17 cellular contexts compared by ENCODE assay signal in the genomic region with DNA sequence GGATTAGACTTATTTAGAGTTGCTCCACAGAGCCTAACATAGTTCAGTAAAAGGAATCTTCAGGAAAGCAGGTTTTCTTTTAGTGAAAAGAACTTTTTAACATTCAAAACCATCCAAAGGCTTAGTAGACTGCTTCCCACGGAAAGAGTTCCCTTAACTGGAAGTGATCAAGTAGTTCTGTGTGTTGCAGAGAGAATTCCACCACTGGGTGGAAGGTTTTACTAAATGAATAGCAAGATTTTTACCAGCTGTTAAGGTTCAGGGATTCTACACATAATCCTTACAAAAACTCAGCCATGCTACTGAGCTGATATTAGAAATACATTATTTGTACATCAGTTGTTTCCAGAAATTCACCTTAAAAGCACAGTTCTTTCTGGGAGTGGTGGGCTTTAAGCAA.
DNase-seq lines count a peak whose midpoint lies in the region; ATAC-seq and TF ChIP-seq lines count a peak whose summit lies in the region.
"Had no signal": no experiment of that assay in that cellular context is flagged by ENCODE, and none has a peak within 500 bp of the region (broad histone marks: within the 10 kb centered on the region; RNA-seq: fewer than 3 reads in every experiment).

No MANE protein-coding gene starts in this region.

- no peak overlapping the region for H3K4me2 ChIP-seq in mesenchymal stem cell (ENCODE audit: low read length, poor library complexity, severe bottlenecking)
- H3K4me2 ChIP-seq: SK-N-SH had no signal

- H2AK5ac ChIP-seq in mesenchymal stem cell (ENCODE audit: low read length, severe bottlenecking), result no peak overlapping the region

- no peak for TF ChIP-seq POLR2A in body of pancreas (IDR thresholded peaks at IDR 0.05)

- H3K9me3 ChIP-seq in body of pancreas (no peaks in the 10 kb centered on the region), mesenchymal stem cell (ENCODE audit: control insufficient read depth, low read length) (no peaks in the 10 kb centered on the region), thoracic aorta (no peaks in the 10 kb centered on the region)
- H3K9me3 ChIP-seq: BE2C had no signal

- intact Hi-C loops in body of pancreas (cut with DNase I) (no loop called here), cardiac septum (cut with DNase I) (no loop called here)

- H3K4me3 ChIP-seq in body of pancreas (no peak overlapping the region), mesenchymal stem cell (ENCODE audit: insufficient read depth in 1 of 2, low read depth in 1 of 2, low read length in 2 of 2) (no peak overlapping the region), thoracic aorta (no peak overlapping the region)

- no peak overlapping the region for H2AFZ ChIP-seq in mesenchymal stem cell (ENCODE audit: low read depth, low read length)

- no peak overlapping the region for H4K91ac ChIP-seq in mesenchymal stem cell (ENCODE audit: low read length)

- H3K4me1 ChIP-seq in body of pancreas (peaks cover 6% of the 10 kb centered on the region), mesenchymal stem cell (ENCODE audit: control insufficient read depth, insufficient read depth, low read depth, low read length) (peaks cover 2% of the 10 kb centered on the region), thoracic aorta (ENCODE audit: control insufficient read depth in 1 of 2, low read depth in 2 of 2) (peaks cover 7 to 33% of the 10 kb centered on the region in 2 donors)
- H3K4me1 ChIP-seq: BE2C had no signal

- no peak overlapping the region for H3K14ac ChIP-seq in mesenchymal stem cell (ENCODE audit: low read length in 2 of 2)

- no peak overlapping the region for H3K23ac ChIP-seq in mesenchymal stem cell (ENCODE audit: low read length in 2 of 2)

- no peak overlapping the region for H3K27ac ChIP-seq in body of pancreas
- no peak overlapping the region for H3K27ac ChIP-seq in mesenchymal stem cell (ENCODE audit: low read length, poor library complexity, severe bottlenecking)
- H3K27ac ChIP-seq in thoracic aorta, result peak overlapping the region in 1 of 2 donors; percentile 10

- H3K36me3 ChIP-seq in body of pancreas (replicated peaks in 1 of 2; ENCODE audit: insufficient read depth in 1 of 2, low read depth in 2 of 2) (no peaks in the 10 kb centered on the region), mesenchymal stem cell (ENCODE audit: control insufficient read depth in 1 of 2, insufficient read depth in 2 of 2, low read depth in 1 of 2, low read length in 2 of 2) (no peaks in the 10 kb centered on the region), thoracic aorta (no peaks in the 10 kb centered on the region)
- H3K36me3 ChIP-seq: BE2C had no signal

- no peak overlapping the region for H3K9ac ChIP-seq in mesenchymal stem cell (ENCODE audit: low read length)
- H3K9ac ChIP-seq: SK-N-SH had no signal

- H3K18ac ChIP-seq in mesenchymal stem cell (ENCODE audit: low read depth in 1 of 2, low read length in 2 of 2), result no peak overlapping the region

- H2BK12ac ChIP-seq in mesenchymal stem cell (ENCODE audit: low read length in 2 of 2), result no peak overlapping the region

- H3K4ac ChIP-seq in mesenchymal stem cell (ENCODE audit: low read depth in 1 of 2, low read length in 2 of 2), result no peak overlapping the region

- ATAC-seq in body of pancreas (peak; percentile 56), thoracic aorta (ENCODE audit: insufficient number of reproducible peaks, low FRiP score, low read depth) (no peak), HG03460 (IDR thresholded peaks at IDR 0.05; ENCODE audit: unreplicated experiment) (no peak)
- ATAC-seq: HCT116, Panc1, Right ventricle myocardium inferior had no signal

- no peaks in the 10 kb centered on the region for H3K27me3 ChIP-seq in body of pancreas
- H3K27me3 ChIP-seq in mesenchymal stem cell (ENCODE audit: control insufficient read depth in 1 of 2, insufficient read depth in 1 of 2, low read length in 2 of 2), result no peaks in the 10 kb centered on the region
- H3K27me3 ChIP-seq in thoracic aorta (replicated peaks; ENCODE audit: insufficient read depth), result no peaks in the 10 kb centered on the region
- H3K27me3 ChIP-seq: BE2C had no signal

- DNase-seq in EH (ENCODE audit: low read depth), result peak; percentile 23
- no peak for DNase-seq in body of pancreas
- peak; percentile 27 for DNase-seq in mesenchymal stem cell
- no peak for DNase-seq in thoracic aorta (ENCODE audit: low spot score)
- DNase-seq in cardiac septum (ENCODE audit: low spot score), result no peak
- DNase-seq in GM19238 (ENCODE audit: insufficient read length, low spot score), result no peak
- DNase-seq: BE2C; CD4-positive, alpha-beta T cell; KG1; NCI-H1048; NCI-H1694; NCI-H524 treated with DMSO at 0.1 percent for 48 hours; SK-N-SH had no signal

- no peak overlapping the region for H2BK120ac ChIP-seq in mesenchymal stem cell (ENCODE audit: low read depth, low read length)

- H4K8ac ChIP-seq in mesenchymal stem cell (ENCODE audit: low read length), result no peak overlapping the region

- H2BK15ac ChIP-seq in mesenchymal stem cell (ENCODE audit: low read depth, poor library complexity, severe bottlenecking), result no peak overlapping the region

- no peak overlapping the region for H2BK5ac ChIP-seq in mesenchymal stem cell (ENCODE audit: low read depth, low read length, poor library complexity, severe bottlenecking)

- 33 to 35% methylated on average over 1 of the region's 1 CpG for WGBS in body of pancreas, 2 donors
- WGBS in mesenchymal stem cell, result no CpG with 5 or more reads among the region's 1 CpG

- H3K79me1 ChIP-seq in mesenchymal stem cell (replicated peaks; ENCODE audit: low read length, poor library complexity, severe bottlenecking), result no peaks in the 10 kb centered on the region

- TF ChIP-seq CTCF in body of pancreas (IDR thresholded peaks at IDR 0.05) (peak in 3 of 7 experiments; percentile 24 to 35 (median 32)), thoracic aorta (IDR thresholded peaks at IDR 0.05) (peak; percentile 24)

Comparison
In these comparisons a context has a peak if more than half of its experiments do, and no peak if none do; other contexts are left out.
1. DNase-seq: peak in EH (single experiment) and mesenchymal stem cell (single experiment); none in body of pancreas (0 of 4), thoracic aorta (single experiment), cardiac septum (single experiment) and GM19238 (single experiment).